23 cellular contexts compared by ENCODE assay signal in genomic region chr4:115491686-115492085, GRCh38.
"Had no signal": no experiment of that assay in that cellular context is flagged by ENCODE, and none has a peak within 500 bp of the region (broad histone marks: within the 10 kb centered on the region; RNA-seq: fewer than 3 reads in every experiment).

No MANE protein-coding gene starts in this region.

- H3K4me1 ChIP-seq: Peyer's patch, SJCRH30 had no signal

- H3K27ac ChIP-seq: PC-9, Peyer's patch, SJCRH30 had no signal

- H2AFZ ChIP-seq: PC-9 had no signal

- H3K9me3 ChIP-seq: MG63, Peyer's patch had no signal

- H3K4me3 ChIP-seq: MG63, PC-9, Peyer's patch, SJCRH30 had no signal

- ATAC-seq: Right ventricle myocardium inferior, SK-N-SH treated with all-trans-retinoic acid at 6 μM for 48 hours had no signal

- H3K36me3 ChIP-seq: MG63, Peyer's patch, SJCRH30 had no signal

- DNase-seq: Karpas-422; KBM-7; MG63; NCI-H1092 treated with DMSO at 0.1 percent for 48 hours; NCI-H1436; NCI-H187; NCI-H2029; NCI-H2081 treated with DMSO at 0.1 percent for 48 hours; NCI-H2171; NCI-H226; NCI-H446; NCI-H510A; NCI-H524 treated with DMSO at 0.1 percent for 48 hours; NCI-H774; NK-92 treated with Interleukin-12 subunit alpha and Interleukin-12 subunit beta, amount 100 ng/mL, for 24 hours; OCI-M1; PC-9; Peyer's patch; SHP77 treated with DMSO at 0.1 percent for 48 hours; SJCRH30; T-helper 1 cell had no signal

- H3K27me3 ChIP-seq: MG63, Peyer's patch, SJCRH30 had no signal

- H3K4me2 ChIP-seq: PC-9 had no signal
